In the genomic region with DNA sequence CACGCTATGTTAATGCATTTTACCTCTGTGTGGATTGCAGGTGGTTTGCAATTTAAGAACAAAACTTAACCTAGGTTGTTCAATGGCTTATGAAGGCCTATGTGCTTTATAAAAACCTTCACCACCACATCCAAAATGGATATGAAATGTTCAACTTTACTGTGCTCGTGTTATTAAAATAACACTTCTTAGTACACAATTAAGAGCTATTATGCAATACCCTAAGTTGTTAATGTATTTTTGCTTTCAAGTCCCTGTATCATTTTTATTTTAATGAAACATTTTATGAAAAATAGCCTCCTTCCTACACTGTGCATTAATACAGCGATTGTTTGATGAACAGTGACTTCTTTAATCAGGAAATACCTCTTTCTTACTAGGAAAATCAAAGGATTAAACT, we compare ENCODE assay signal across 2 cellular contexts.
A peak's percentile ranks its signal among the peaks of the same experiment; 100 is the strongest.
TF ChIP-seq lines count a peak whose summit lies in the region.

No MANE protein-coding gene starts in this region.

TF ChIP-seq in HepG2, 621 proteins besides CTCF, POLR2A, EP300 and RAD21:
- TF ChIP-seq, protein P1, sequence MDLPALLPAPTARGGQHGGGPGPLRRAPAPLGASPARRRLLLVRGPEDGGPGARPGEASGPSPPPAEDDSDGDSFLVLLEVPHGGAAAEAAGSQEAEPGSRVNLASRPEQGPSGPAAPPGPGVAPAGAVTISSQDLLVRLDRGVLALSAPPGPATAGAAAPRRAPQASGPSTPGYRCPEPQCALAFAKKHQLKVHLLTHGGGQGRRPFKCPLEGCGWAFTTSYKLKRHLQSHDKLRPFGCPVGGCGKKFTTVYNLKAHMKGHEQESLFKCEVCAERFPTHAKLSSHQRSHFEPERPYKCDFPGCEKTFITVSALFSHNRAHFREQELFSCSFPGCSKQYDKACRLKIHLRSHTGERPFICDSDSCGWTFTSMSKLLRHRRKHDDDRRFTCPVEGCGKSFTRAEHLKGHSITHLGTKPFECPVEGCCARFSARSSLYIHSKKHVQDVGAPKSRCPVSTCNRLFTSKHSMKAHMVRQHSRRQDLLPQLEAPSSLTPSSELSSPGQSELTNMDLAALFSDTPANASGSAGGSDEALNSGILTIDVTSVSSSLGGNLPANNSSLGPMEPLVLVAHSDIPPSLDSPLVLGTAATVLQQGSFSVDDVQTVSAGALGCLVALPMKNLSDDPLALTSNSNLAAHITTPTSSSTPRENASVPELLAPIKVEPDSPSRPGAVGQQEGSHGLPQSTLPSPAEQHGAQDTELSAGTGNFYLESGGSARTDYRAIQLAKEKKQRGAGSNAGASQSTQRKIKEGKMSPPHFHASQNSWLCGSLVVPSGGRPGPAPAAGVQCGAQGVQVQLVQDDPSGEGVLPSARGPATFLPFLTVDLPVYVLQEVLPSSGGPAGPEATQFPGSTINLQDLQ (CRISPR knock-in tag; IDR thresholded peaks at IDR 0.05), result no peak
- TF ChIP-seq CEBPB (IDR thresholded peaks at IDR 0.05; ENCODE audit: borderline replicate concordance, low read depth, low read length), result peak; percentile 24; the same call in 1 of the 2 replicates

TF ChIP-seq in K562, 482 proteins besides CTCF, POLR2A, EP300 and RAD21:
- TF ChIP-seq CEBPG (CRISPR knock-in tag; IDR thresholded peaks at IDR 0.05) (no peak), CEBPG (tag; conservative IDR thresholded peaks at IDR 0.05 in 1 of 2, IDR thresholded peaks at IDR 0.05 in 1 of 2) (peak in 1 of 2 experiments; percentile 63; a peak in 1 of 4 replicates), CEBPB (tag; IDR thresholded peaks at IDR 0.05) (peak; percentile 62), RBFOX2 (IDR thresholded peaks at IDR 0.05; ENCODE audit: low read depth, low read length) (no peak), ZNF75A (CRISPR knock-in tag; IDR thresholded peaks at IDR 0.05) (no peak)
TF ChIP-seq in K562: peak in this region for 2.
